7 cellular contexts compared by ENCODE assay signal in genomic region chr7:92930404-92930803, GRCh38.
"Had no signal": no experiment of that assay in that cellular context is flagged by ENCODE, and none has a peak within 500 bp of the region (broad histone marks: within the 10 kb centered on the region; RNA-seq: fewer than 3 reads in every experiment).

No MANE protein-coding gene starts in this region.

- H3K9ac ChIP-seq: KMS-11 had no signal

- FAIRE-seq: HepG2, HTR-8/SVneo had no signal

- DNase-seq: IMR-90, KBM-7, KG1 had no signal

- ATAC-seq: HepG2 had no signal

- H3K4me2 ChIP-seq: KMS-11 had no signal

- H3K27ac ChIP-seq: HL-60, KMS-11 had no signal
